8 cellular contexts compared by ENCODE assay signal in genomic region chr14:104801284-104802119, GRCh38. TPM values are rescaled to one million over a fixed set of nuclear protein-coding genes. Genes with fewer than 3 reads are reported as not detected.
DNase-seq lines count a peak whose midpoint lies in the region; ATAC-seq and TF ChIP-seq lines count a peak whose summit lies in the region.

No MANE protein-coding gene starts in this region.

- peak; percentile 4 for ATAC-seq in HG03045 (IDR thresholded peaks at IDR 0.05; ENCODE audit: unreplicated experiment)

- H3K27ac ChIP-seq in spleen: peak overlapping the region; percentile 61 to 95 (median 90)

- H3K36me3 Mint-ChIP-seq in activated CD4-positive, alpha-beta memory T cell treated with anti-CD3 and anti-CD28 coated beads, Interleukin-2, amount 10 ng/mL, durations not matched to agents 7 days and 5 days (ENCODE audit: low read depth): no peaks in the 10 kb centered on the region

- no peak for DNase-seq in activated CD4-positive, alpha-beta memory T cell treated with anti-CD3 and anti-CD28 coated beads, Interleukin-2, amount 10 ng/mL, durations not matched to agents 7 days and 5 days
- DNase-seq in spleen (no peak), NCI-H187 (lab: John Stamatoyannopoulos, UW) (no peak), kidney glomerular epithelial cell (lab: John Stamatoyannopoulos, UW) (no peak), HuH-7 (ENCODE audit: low spot score) (no peak), NCI-H1092 treated with DMSO at 0.1 percent for 48 hours (lab: John Stamatoyannopoulos, UW) (no peak)

- POLR2A ChIA-PET in activated CD4-positive, alpha-beta memory T cell treated with anti-CD3 and anti-CD28 coated beads, Interleukin-2, amount 10 ng/mL, durations not matched to agents 7 days and 5 days (lab: Charles Lee): interaction anchor here (1.0 to 3.0 kb wide), 5 partner anchors 11 to 264 kb away, joined by 3 to 19 read pairs (median 4); partner anchors contain the start of genes GPR132 and SIVA1

- peaks cover 27 to 87% (median 55%) of the 10 kb centered on the region in 6 donors for H3K4me1 ChIP-seq in spleen

- no peaks in the 10 kb centered on the region for H3K9me3 ChIP-seq in spleen

- 32 to 40% (median 35%) methylated on average over 25 to 55 of the region's 55 CpGs for WGBS in spleen, 5 donors

- no peaks in the 10 kb centered on the region for H3K36me3 ChIP-seq in spleen

- peaks cover 23% of the 10 kb centered on the region for H3K4me1 Mint-ChIP-seq in activated CD4-positive, alpha-beta memory T cell treated with anti-CD3 and anti-CD28 coated beads, Interleukin-2, amount 10 ng/mL, durations not matched to agents 7 days and 5 days

- peaks cover 9% of the 10 kb centered on the region for H3K27me3 Mint-ChIP-seq in activated CD4-positive, alpha-beta memory T cell treated with anti-CD3 and anti-CD28 coated beads, Interleukin-2, amount 10 ng/mL, durations not matched to agents 7 days and 5 days

- peak in 1 of 11 experiments; percentile 7 for TF ChIP-seq CTCF in spleen (IDR thresholded peaks at IDR 0.05 in 8 of 11, conservative IDR thresholded peaks at IDR 0.05 in 3 of 11)

- TF ChIP-seq POLR2A in spleen (IDR thresholded peaks at IDR 0.05): no peak

- no peaks in the 10 kb centered on the region for H3K27me3 ChIP-seq in spleen (replicated peaks in 1 of 7)

- peak overlapping the region; percentile 81 for H3K4me3 Mint-ChIP-seq in activated CD4-positive, alpha-beta memory T cell treated with anti-CD3 and anti-CD28 coated beads, Interleukin-2, amount 10 ng/mL, durations not matched to agents 7 days and 5 days

- intact Hi-C loops in spleen (cut with DNase I; ENCODE audit: low total_unique reads): no loop called here

- CTCF ChIA-PET in activated CD4-positive, alpha-beta memory T cell treated with anti-CD3 and anti-CD28 coated beads, Interleukin-2, amount 10 ng/mL, durations not matched to agents 7 days and 5 days (lab: Charles Lee): interaction anchor here (0.8 to 2.2 kb wide), 3 partner anchors 33 to 34 kb away, joined by 3 to 8 read pairs (median 3); no protein-coding TSS in a partner anchor

- peak overlapping the region; percentile 61 for H3K27ac Mint-ChIP-seq in activated CD4-positive, alpha-beta memory T cell treated with anti-CD3 and anti-CD28 coated beads, Interleukin-2, amount 10 ng/mL, durations not matched to agents 7 days and 5 days

- H3K4me3 ChIP-seq in iPS-11a (ENCODE audit: low read depth, low read length): peak overlapping the region; percentile 51
- peak overlapping the region; percentile 37 to 96 (median 84) for H3K4me3 ChIP-seq in spleen

- H3K9me3 Mint-ChIP-seq in activated CD4-positive, alpha-beta memory T cell treated with anti-CD3 and anti-CD28 coated beads, Interleukin-2, amount 10 ng/mL, durations not matched to agents 7 days and 5 days: no peaks in the 10 kb centered on the region

RNA-seq across cellular contexts. Expression of gene ZBTB42, which starts 0.6 kb away (rescaled TPM):
- 1 to 10 TPM; 4.9 to 5.5 TPM for total RNA-seq in activated CD4-positive, alpha-beta memory T cell treated with anti-CD3 and anti-CD28 coated beads, Interleukin-2, amount 10 ng/mL, durations not matched to agents 7 days and 5 days
- total RNA-seq in spleen: 10 to 100 TPM in 1 of 7 donors, 1 to 10 TPM in 6; 4.2 to 11.5 (median 7.9) TPM
- 1 to 10 TPM in 2 of 3 donors, under 1 TPM in 1; 0.74 to 2.9 (median 1.1) TPM for polyA plus RNA-seq in spleen

RNA-seq across cellular contexts. Expression of gene AKT1, which starts 6.0 kb away (rescaled TPM):
- 100 to 1,000 TPM; 157 to 162 TPM for total RNA-seq in activated CD4-positive, alpha-beta memory T cell treated with anti-CD3 and anti-CD28 coated beads, Interleukin-2, amount 10 ng/mL, durations not matched to agents 7 days and 5 days
- total RNA-seq in spleen: 100 to 1,000 TPM; 107 to 184 (median 141) TPM
- 100 to 1,000 TPM in 1 of 3 donors, 10 to 100 TPM in 2; 56.2 to 114 (median 61.6) TPM for polyA plus RNA-seq in spleen

RNA-seq across cellular contexts. Expression of gene SIVA1, which starts 48.6 kb away (rescaled TPM):
- total RNA-seq in activated CD4-positive, alpha-beta memory T cell treated with anti-CD3 and anti-CD28 coated beads, Interleukin-2, amount 10 ng/mL, durations not matched to agents 7 days and 5 days: 10 to 100 TPM; 87.0 to 96.2 TPM
- total RNA-seq in spleen: 100 to 1,000 TPM in 3 of 7 donors, 10 to 100 TPM in 4; 56.7 to 198 (median 76.4) TPM
- 100 to 1,000 TPM; 119 to 226 (median 184) TPM for polyA plus RNA-seq in spleen
